8 cellular contexts compared by ENCODE assay signal in genomic region chr2:127106998-127107621, GRCh38. TPM values are rescaled to one million over a fixed set of nuclear protein-coding genes. Genes with fewer than 3 reads are reported as not detected.
A peak's percentile ranks its signal among the peaks of the same experiment; 100 is the strongest.
DNase-seq lines count a peak whose midpoint lies in the region; ATAC-seq lines count a peak whose summit lies in the region.

Gene BIN1, minus strand, starts transcription at chr2:127107154. Its CDS starts 211 bp downstream, at chr2:127106943.

- H3K27ac ChIP-seq in HUES64 (ENCODE audit: low read depth, low read length): peak within 1 kb of the TSS; percentile 56; the same call in 1 of the 2 replicates

- peaks cover 7% of the 10 kb centered on the region; the same call in 1 of the 2 replicates for H3K4me1 ChIP-seq in HUES64 (ENCODE audit: insufficient read depth, low read length)
- H3K4me1 ChIP-seq in neuron (ENCODE audit: insufficient read depth, low read length): peaks cover 10% of the 10 kb centered on the region

- DNase-seq in DMS153 (lab: John Stamatoyannopoulos, UW) (peak; percentile 28), SIG-M5 (lab: John Stamatoyannopoulos, UW) (peak; percentile 17), foreskin melanocyte (peak; percentile 71), stromal cell of bone marrow (ENCODE audit: low read depth) (peak; percentile 75)
- DNase-seq in activated naive CD4-positive, alpha-beta T cell treated with Interleukin-2 at 50 U/mL for 16 hours: peak; percentile 82

- peaks cover 19% of the 10 kb centered on the region for H3K27me3 ChIP-seq in HUES64 (ENCODE audit: insufficient read depth, low read length)
- H3K27me3 ChIP-seq in neuron (ENCODE audit: insufficient read depth, low read length): no peaks in the 10 kb centered on the region

- WGBS in HUES64: under 1% methylated on average over 77 of the region's 77 CpGs

- peak; percentile 88 for ATAC-seq in GM21526 (IDR thresholded peaks at IDR 0.05; ENCODE audit: low FRiP score, unreplicated experiment)

- H3K9ac ChIP-seq in HUES64 (ENCODE audit: low read depth, low read length): peak within 1 kb of the TSS; percentile 66

- H3K9me3 ChIP-seq in HUES64 (ENCODE audit: insufficient read depth, low read depth, low read length): no peaks in the 10 kb centered on the region
- H3K9me3 ChIP-seq in neuron (ENCODE audit: low read length): no peaks in the 10 kb centered on the region

- H3K4me3 ChIP-seq in HUES64 (ENCODE audit: low read length) (peak within 1 kb of the TSS; percentile 84), neuron (ENCODE audit: low read length) (peak within 1 kb of the TSS; percentile 80)

- H3K36me3 ChIP-seq in HUES64 (ENCODE audit: insufficient read depth, low read length) (no peaks in the 10 kb centered on the region), neuron (ENCODE audit: insufficient read depth, low read length) (no peaks in the 10 kb centered on the region)

- peak within 1 kb of the TSS; percentile 94 for H2AFZ ChIP-seq in neuron (ENCODE audit: low read depth, low read length)

RNA-seq across cellular contexts. Expression of gene BIN1, which starts in this region (rescaled TPM):
- polyA plus RNA-seq in HUES64 (2013, experiment 1 of 2): 41.0 TPM
- 45.4 TPM for polyA plus RNA-seq in HUES64 (2013, experiment 2 of 2)

Comparison
In these comparisons a context has a peak if more than half of its experiments do, and no peak if none do; other contexts are left out.
1. Peak in every context shown above with its lines: DNase-seq, ATAC-seq, H3K4me3 ChIP-seq and H3K27ac ChIP-seq.
2. DNase-seq: peak in every context shown above with its lines; median percentile 82 in activated naive CD4-positive, alpha-beta T cell treated with Interleukin-2 at 50 U/mL for 16 hours; 75 in stromal cell of bone marrow; 71 in foreskin melanocyte; 28 in DMS153; 17 in SIG-M5.